Comparison of ENCODE assay signal across 8 cellular contexts in genomic region chr3:141876891-141877561, GRCh38. TPM values are rescaled to one million over a fixed set of nuclear protein-coding genes. Genes with fewer than 3 reads are reported as not detected.
DNase-seq lines count a peak whose midpoint lies in the region; ATAC-seq and TF ChIP-seq lines count a peak whose summit lies in the region.

No MANE protein-coding gene starts in this region.

- WGBS in hepatocyte (ENCODE audit: low lambda C conversion rate, missing lambda C conversion rate) = under 1% methylated on average over 63 of the region's 75 CpGs

- H3K4me3 Mint-ChIP-seq in CD4-positive, alpha-beta T cell = peak overlapping the region; percentile 90
- peak overlapping the region; percentile 86 to 95 (median 90) for H3K4me3 Mint-ChIP-seq in T-cell

- H2AFZ ChIP-seq in hepatocyte = peak overlapping the region; percentile 89

- peak overlapping the region; percentile 78 for H3K4me2 ChIP-seq in hepatocyte

- H3K4me1 ChIP-seq in hepatocyte (ENCODE audit: insufficient read depth) (peaks cover 4% of the 10 kb centered on the region), vagina (peaks cover 41% of the 10 kb centered on the region)

- peaks cover 23% of the 10 kb centered on the region for H4K20me1 ChIP-seq in hepatocyte (ENCODE audit: insufficient read depth, poor library complexity, severe bottlenecking)

- peak overlapping the region; percentile 93 for H3K27ac Mint-ChIP-seq in CD4-positive, alpha-beta T cell
- peak overlapping the region; percentile 80 to 84 for H3K27ac Mint-ChIP-seq in T-cell

- H3K27me3 ChIP-seq in CD4-positive, alpha-beta T cell (ENCODE audit: control insufficient read depth, insufficient read depth, low read length) = no peaks in the 10 kb centered on the region
- H3K27me3 ChIP-seq in hepatocyte (no peaks in the 10 kb centered on the region), vagina (no peaks in the 10 kb centered on the region)

- peaks cover 13% of the 10 kb centered on the region for H3K36me3 Mint-ChIP-seq in CD4-positive, alpha-beta T cell (ENCODE audit: low read depth)
- H3K36me3 Mint-ChIP-seq in T-cell = peaks cover 8% of the 10 kb centered on the region

- no peaks in the 10 kb centered on the region for H3K9me2 ChIP-seq in hepatocyte (replicated peaks; ENCODE audit: insufficient read depth)

- no peak for TF ChIP-seq POLR2A in vagina (IDR thresholded peaks at IDR 0.05)

- no peaks in the 10 kb centered on the region for H3K9me3 ChIP-seq in CD4-positive, alpha-beta T cell (ENCODE audit: control insufficient read depth, low read length)
- H3K9me3 ChIP-seq in hepatocyte (ENCODE audit: low read depth) = no peaks in the 10 kb centered on the region
- H3K9me3 ChIP-seq in vagina = no peaks in the 10 kb centered on the region

- H3K27ac ChIP-seq in CD4-positive, alpha-beta T cell (ENCODE audit: low read depth, low read length) = peak overlapping the region; percentile 85
- H3K27ac ChIP-seq in hepatocyte = peak overlapping the region; percentile 100
- H3K27ac ChIP-seq in vagina = peak overlapping the region; percentile 100

- peak; percentile 16 for ATAC-seq in CD4-positive, alpha-beta T cell (ENCODE audit: poor library complexity)
- ATAC-seq in GM19438 (IDR thresholded peaks at IDR 0.05; ENCODE audit: low read depth, unreplicated experiment) (peak; percentile 15), HG03521 (IDR thresholded peaks at IDR 0.05; ENCODE audit: unreplicated experiment) (peak; percentile 22), T-cell (replicated peaks in 1 of 4) (peak; percentile 5 to 15 (median 8))

- peaks cover 39% of the 10 kb centered on the region for H3K4me1 Mint-ChIP-seq in CD4-positive, alpha-beta T cell (ENCODE audit: low read depth)
- H3K4me1 Mint-ChIP-seq in T-cell = peaks cover 41 to 48% (median 45%) of the 10 kb centered on the region in 3 donors

- intact Hi-C loops in CD4-positive, alpha-beta T cell (cut with DNase I, micrococcal nuclease) = loop anchor here (1.0 to 10.0 kb wide), 7 partner anchors 35 to 570 kb away; partner anchors contain the start of genes GK5 (in 1 of the 2), RASA2 (in 1 of the 2), RNF7 (in 1 of the 2) and TFDP2 (in 1 of the 2)
- intact Hi-C loops in vagina (cut with DNase I) = loop anchor here (2.0 kb wide), 1 partner anchor 138 kb away; the partner anchor contains the start of gene RNF7

- peak; percentile 19 to 60 (median 36) for DNase-seq in CD4-positive, alpha-beta T cell
- DNase-seq in T-cell (peak; percentile 5 to 54 (median 35)), amygdala (lab: John Stamatoyannopoulos, UW) (peak in 46 of 56 donors; percentile 3 to 61 (median 25)), hepatocyte (ENCODE audit: low spot score) (peak; percentile 64), renal cortical epithelial cell (ENCODE audit: low read depth) (peak; percentile 32), vagina (ENCODE audit: extremely low spot score in 2 of 2) (no peak)

- peaks cover 48% of the 10 kb centered on the region for H3K79me2 ChIP-seq in hepatocyte

- POLR2A ChIA-PET in CD4-positive, alpha-beta T cell (lab: Charles Lee) = interaction anchor here (0.8 to 4.3 kb wide), 10 partner anchors 9 to 465 kb away, joined by 3 to 104 read pairs (median 4); partner anchors contain the start of gene RNF7
- POLR2A ChIA-PET in T-cell (lab: Charles Lee) = interaction anchor here (0.6 to 1.0 kb wide), 12 partner anchors 9 to 1168 kb away, joined by 3 to 12 read pairs (median 4); no protein-coding TSS in a partner anchor

- CTCF ChIA-PET in CD4-positive, alpha-beta T cell (lab: Charles Lee) = interaction anchor here (0.5 to 2.6 kb wide), 4 partner anchors 16 to 139 kb away, joined by 3 to 38 read pairs (median 6); partner anchors contain the start of gene RNF7
- CTCF ChIA-PET in T-cell (lab: Charles Lee) = interaction anchor here (0.6 to 1.1 kb wide), 5 partner anchors 9 to 903 kb away, joined by 3 to 8 read pairs (median 4); no protein-coding TSS in a partner anchor

- H3K4me3 ChIP-seq in hepatocyte (peak overlapping the region; percentile 68), vagina (peak overlapping the region; percentile 82 to 97)

- H3K9me3 Mint-ChIP-seq in CD4-positive, alpha-beta T cell = no peaks in the 10 kb centered on the region
- no peaks in the 10 kb centered on the region for H3K9me3 Mint-ChIP-seq in T-cell

- H3K27me3 Mint-ChIP-seq in CD4-positive, alpha-beta T cell = no peaks in the 10 kb centered on the region
- no peaks in the 10 kb centered on the region for H3K27me3 Mint-ChIP-seq in T-cell

- TF ChIP-seq CTCF in CD4-positive, alpha-beta T cell (IDR thresholded peaks at IDR 0.05) = no peak
- no peak for TF ChIP-seq CTCF in hepatocyte (IDR thresholded peaks at IDR 0.05; ENCODE audit: poor library complexity)
- TF ChIP-seq CTCF in vagina (IDR thresholded peaks at IDR 0.05) = no peak

- no peaks in the 10 kb centered on the region for H3K36me3 ChIP-seq in hepatocyte (replicated peaks; ENCODE audit: insufficient read depth, low read depth)
- no peaks in the 10 kb centered on the region for H3K36me3 ChIP-seq in vagina

RNA-seq across cellular contexts. Expression of gene ATP1B3, which starts 0.6 kb away (rescaled TPM):
- total RNA-seq in CD4-positive, alpha-beta T cell = 10 to 100 TPM; 22.2 to 22.5 TPM
- total RNA-seq in T-cell = 10 to 100 TPM; 28.7 to 41.4 (median 35.3) TPM
- total RNA-seq in hepatocyte = 123 and 350 TPM in 2 replicates
- polyA plus RNA-seq in hepatocyte = 277 and 316 TPM in 2 replicates
- total RNA-seq in renal cortical epithelial cell = 39.8 and 155 TPM in 2 replicates
- 88.1 TPM for total RNA-seq in vagina

Comparison
In these comparisons a context has a peak if more than half of its experiments do, and no peak if none do; other contexts are left out.
1. DNase-seq: peak in CD4-positive, alpha-beta T cell (10 of 10), T-cell (34 of 34), amygdala (46 of 56), hepatocyte (single experiment) and renal cortical epithelial cell (single experiment); none in vagina (0 of 2).
2. Peak in every context shown above with its lines, with median percentiles within 50 percentile points of each other: ATAC-seq and H3K27ac ChIP-seq.